Comparison of ENCODE assay signal across 9 cellular contexts in the genomic region with DNA sequence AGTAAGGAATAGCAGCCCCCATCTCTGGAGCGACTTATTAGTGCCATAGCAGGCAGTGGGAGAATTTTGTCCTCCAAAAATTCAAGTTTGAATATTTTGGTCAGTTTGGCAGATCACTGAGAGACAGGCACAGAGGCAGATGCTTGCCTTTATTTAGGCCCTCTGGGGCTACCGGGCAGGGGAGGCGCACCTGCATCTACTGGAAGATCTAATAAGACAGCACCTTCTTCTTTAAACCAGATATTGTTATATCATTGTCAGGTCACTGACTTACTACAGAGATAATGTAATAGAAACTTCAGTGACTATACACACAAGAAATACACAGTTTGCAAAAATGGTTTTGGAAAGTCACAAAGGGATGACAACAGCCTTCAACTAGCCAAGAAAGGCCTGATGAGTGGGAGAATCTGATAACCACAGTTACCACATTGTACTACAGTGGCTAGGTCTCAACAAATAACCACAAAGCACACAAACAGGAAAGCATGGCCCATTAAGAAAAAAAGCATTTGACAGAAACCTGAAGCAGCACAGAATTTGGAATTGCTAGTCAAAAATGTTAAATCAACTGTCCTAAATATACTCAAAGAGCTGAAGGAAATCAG. TPM values are rescaled to one million over a fixed set of nuclear protein-coding genes. Genes with fewer than 3 reads are reported as not detected.
A peak's percentile ranks its signal among the peaks of the same experiment; 100 is the strongest.
DNase-seq lines count a peak whose midpoint lies in the region; ATAC-seq, FAIRE-seq and TF ChIP-seq lines count a peak whose summit lies in the region.
"Had no signal": no experiment of that assay in that cellular context is flagged by ENCODE, and none has a peak within 500 bp of the region (broad histone marks: within the 10 kb centered on the region; RNA-seq: fewer than 3 reads in every experiment).

No MANE protein-coding gene starts in this region.

- ATAC-seq in GM19467 (IDR thresholded peaks at IDR 0.05; ENCODE audit: unreplicated experiment) (peak; percentile 79), HG03469 (IDR thresholded peaks at IDR 0.05; ENCODE audit: unreplicated experiment) (peak; percentile 91), K562 (no peak), right cardiac atrium (no peak)

- 95% methylated on average over 3 of the region's 3 CpGs for WGBS in K562 (ENCODE audit: insufficient coverage, low coverage, missing lambda C conversion rate)
- WGBS in right cardiac atrium: 96% methylated on average over 3 of the region's 3 CpGs

- no peak overlapping the region for H3K4me3 ChIP-seq in GM12864 (ENCODE audit: low read depth, low read length)
- H3K4me3 ChIP-seq in K562: no peak overlapping the region
- H3K4me3 ChIP-seq in right cardiac atrium (ENCODE audit: low read length): no peak overlapping the region

- TF ChIP-seq POLR2A in K562 (conservative IDR thresholded peaks at IDR 0.05): no peak

- no peak for TF ChIP-seq EP300 in K562 (IDR thresholded peaks at IDR 0.05; ENCODE audit: low read length)

- in situ Hi-C loops in K562 (cut with MboI): no loop called here

- H3K79me2 ChIP-seq in K562 (ENCODE audit: control insufficient read depth, insufficient read depth, low read length): peaks cover 84% of the 10 kb centered on the region

- no peak overlapping the region for H3K9ac ChIP-seq in K562 (ENCODE audit: insufficient read depth in 1 of 2, low read depth in 2 of 2, low read length in 2 of 2)

- no peak overlapping the region for H3K4me2 ChIP-seq in K562 (ENCODE audit: insufficient read depth, low read length)

- FAIRE-seq in K562 (lab: Jason Lieb, UNC): peak; percentile 29
- FAIRE-seq in frontal cortex (lab: Jason Lieb, UNC): no peak

- CTCF ChIA-PET in K562 (lab: Yijun Ruan, JAX; ENCODE audit: low intra/inter-chr PET ratio): no interaction called here

- DNase-seq in GM12864 (ENCODE audit: low read depth): peak; percentile 59
- DNase-seq in K562 (ENCODE audit: extremely low read depth in 1 of 4, low spot score in 3 of 4): no peak
- DNase-seq in LoVo (ENCODE audit: low spot score): no peak
- DNase-seq in T-helper 9 cell: no peak
- DNase-seq in frontal cortex (ENCODE audit: low spot score in 2 of 2): no peak
- no peak for DNase-seq in right cardiac atrium
- DNase-seq: NCI-H446 treated with DMSO at 0.1 percent for 48 hours had no signal

- TF ChIP-seq CTCF in GM12864 (IDR thresholded peaks at IDR 0.05; ENCODE audit: low read depth, low read length, missing control alignments) (no peak), K562 (IDR thresholded peaks at IDR 0.05 in 2 of 3, conservative IDR thresholded peaks at IDR 0.05 in 1 of 3; ENCODE audit: insufficient read depth in 2 of 3, low read depth in 1 of 3, low read length in 3 of 3) (no peak)

- H3K4me1 ChIP-seq in K562 (replicated peaks in 1 of 2; ENCODE audit: control insufficient read depth in 2 of 2, insufficient read depth in 2 of 2, low read length in 2 of 2) (no peaks in the 10 kb centered on the region; a peak in 1 of 5 replicates), right cardiac atrium (ENCODE audit: control insufficient read depth, insufficient read depth, low read length) (peaks cover 5% of the 10 kb centered on the region)

- no peaks in the 10 kb centered on the region for H3K9me1 ChIP-seq in K562 (ENCODE audit: control insufficient read depth, insufficient read depth, low read length)

- H2AFZ ChIP-seq in K562 (ENCODE audit: low read depth, low read length): no peak overlapping the region

- H3K9me3 ChIP-seq in K562 (replicated peaks; ENCODE audit: control insufficient read depth, insufficient read depth, low read depth, low read length) (peaks cover 13% of the 10 kb centered on the region), right cardiac atrium (ENCODE audit: control insufficient read depth, low read length) (no peaks in the 10 kb centered on the region)

- H3K36me3 ChIP-seq in K562 (ENCODE audit: control insufficient read depth, insufficient read depth, low read length): peaks cover 4% of the 10 kb centered on the region; the same call in 2 of the 3 replicates

- H3K27me3 ChIP-seq in K562 (ENCODE audit: control insufficient read depth in 2 of 2, insufficient read depth in 2 of 2, low read length in 2 of 2): no peaks in the 10 kb centered on the region
- H3K27me3 ChIP-seq in right cardiac atrium (ENCODE audit: control insufficient read depth, insufficient read depth): no peaks in the 10 kb centered on the region

- POLR2A ChIA-PET in K562 (lab: Yijun Ruan, JAX): interaction anchor here (1.2 kb wide), 1 partner anchor 9 kb away, joined by 4 read pairs; no protein-coding TSS in a partner anchor

- no peak for TF ChIP-seq RAD21 in K562 (CRISPR knock-in tag; conservative IDR thresholded peaks at IDR 0.05 in 1 of 2, IDR thresholded peaks at IDR 0.05 in 1 of 2)

- intact Hi-C loops in K562 (cut with micrococcal nuclease): no loop called here
- intact Hi-C loops in right cardiac atrium (cut with DNase I): no loop called here

- H3K27ac ChIP-seq in K562 (ENCODE audit: extremely low read depth, low read depth, low read length): no peak overlapping the region
- no peak overlapping the region for H3K27ac ChIP-seq in right cardiac atrium (ENCODE audit: low read length)

- H4K20me1 ChIP-seq in K562 (replicated peaks; ENCODE audit: control insufficient read depth, insufficient read depth, low read length): no peaks in the 10 kb centered on the region

- no TSS peak for BruUV-seq in K562 (replicated peaks; lab: Mats Ljungman, UMichigan)

TF ChIP-seq in K562, 482 proteins besides CTCF, POLR2A, EP300 and RAD21:
- no peak for TF ChIP-seq GABPB1 (CRISPR knock-in tag; IDR thresholded peaks at IDR 0.05)
- no peak for TF ChIP-seq ZNF699 (CRISPR knock-in tag; IDR thresholded peaks at IDR 0.05; ENCODE audit: insufficient replicate concordance)

RNA-seq across cellular contexts. Expression of a gene that starts 56.8 kb away (rescaled TPM):
- 65.9 and 172 TPM in 2 replicates for total RNA-seq in K562 (2011; cell fraction: chromatin; rRNA removed; ENCODE audit: low replicate concordance)
- total RNA-seq in K562 (2011; cell fraction: nucleolus; rRNA removed): 32.7 and 54.6 TPM in 2 replicates
- total RNA-seq in K562 (2011; cell fraction: nucleoplasm; rRNA removed): 69.6 and 109 TPM in 2 replicates
- total RNA-seq in K562 (2014; rRNA removed) (16.8 and 17.5 TPM in 2 replicates), K562 (2014; rRNA removed; fragmentation: Illumina TruSeq; extraction: Trizol) (33.0 and 40.7 TPM in 2 replicates), K562 (2015; rRNA removed; fragmentation: Illumina TruSeq; extraction: Trizol) (32.5 and 39.3 TPM in 2 replicates), K562 (2021) (21.1 and 24.6 TPM in 2 replicates), frontal cortex (132 TPM), right cardiac atrium (10 to 100 TPM; 18.4 to 30.4 (median 23.1) TPM)
- polyA plus RNA-seq in K562 (2011; rRNA removed) (18.6 and 21.6 TPM in 2 replicates), K562 (2014; fragmentation: Illumina TruSeq; extraction: Trizol) (27.8 and 35.1 TPM in 2 replicates), K562 (2014; fragmentation: Nextera tagmentation; extraction: Ambion mirVana) (1 to 10 TPM; 4.8 to 5.4 TPM), K562 (2014; rRNA removed) (12.9 and 13.9 TPM in 2 replicates), right cardiac atrium (10.3 TPM)
- 5.4 and 12.0 TPM in 2 replicates for polyA plus RNA-seq in K562 (2011; cell fraction: cytosol; rRNA removed)
- polyA plus RNA-seq in K562 (2011; cell fraction: nucleus; rRNA removed): 18.3 and 30.3 TPM in 2 replicates
- polyA plus RNA-seq in K562 (2012): 13.1 and 14.2 TPM in 2 replicates
- polyA minus RNA-seq in K562 (2011; rRNA and poly(A)+ RNA removed): 80.0 and 84.5 TPM in 2 replicates
- 20.4 and 29.0 TPM in 2 replicates for polyA minus RNA-seq in K562 (2011; cell fraction: cytosol; rRNA and poly(A)+ RNA removed)
- 45.0 and 95.5 TPM in 2 replicates for polyA minus RNA-seq in K562 (2011; cell fraction: nucleus; rRNA and poly(A)+ RNA removed)

Comparison
In these comparisons a context has a peak if more than half of its experiments do, and no peak if none do; other contexts are left out.
1. ATAC-seq: peak in GM19467 (single experiment) and HG03469 (single experiment); none in K562 (single experiment) and right cardiac atrium (0 of 2).